ENCODE assay signal across 16 cellular contexts in genomic region chr18:43936176-43936575, GRCh38.
"Had no signal": no experiment of that assay in that cellular context is flagged by ENCODE, and none has a peak within 500 bp of the region (broad histone marks: within the 10 kb centered on the region; RNA-seq: fewer than 3 reads in every experiment).

No MANE protein-coding gene starts in this region.

- H2AFZ ChIP-seq: neural progenitor cell had no signal

- H3K4me2 ChIP-seq: neural progenitor cell had no signal

- H3K9me3 ChIP-seq: lower lobe of right lung, mucosa of descending colon, prostate gland, right atrium auricular region, sigmoid colon, thoracic aorta, tibial nerve, upper lobe of left lung had no signal

- H3K4me1 ChIP-seq: lower lobe of right lung, neural progenitor cell, prostate gland, right atrium auricular region, upper lobe of left lung had no signal

- H3K27ac ChIP-seq: dorsolateral prefrontal cortex, lower lobe of right lung, neural progenitor cell, right atrium auricular region, sigmoid colon, thoracic aorta, tibial nerve, upper lobe of left lung had no signal

- H3K4me3 ChIP-seq: dorsolateral prefrontal cortex, lower lobe of right lung, mucosa of descending colon, neural progenitor cell, prostate gland, right atrium auricular region, sigmoid colon, thoracic aorta, tibial nerve, upper lobe of left lung had no signal

- H3K9ac ChIP-seq: neural progenitor cell had no signal

- DNase-seq: dorsolateral prefrontal cortex; effector CD4-positive, alpha-beta T cell; left ventricle myocardium superior; lower lobe of right lung; mucosa of descending colon; naive B cell; sigmoid colon; stimulated activated CD4-positive, alpha-beta T cell treated with anti-CD3 and anti-CD28 coated beads, Interleukin-2, amount 100 ng/mL, for 24 hours; stimulated activated CD4-positive, alpha-beta T cell treated with anti-CD3 and anti-CD28 coated beads, Interleukin-4, amount 100 ng/mL, for 4 hours; stimulated activated naive CD8-positive, alpha-beta T cell treated with anti-CD3 and anti-CD28 coated beads, Interleukin-15, Interleukin-2, amounts not matched to agents 100 U/mL and 50 U/mL, for 24 hours; upper lobe of left lung had no signal

- H3K27me3 ChIP-seq: dorsolateral prefrontal cortex, neural progenitor cell, right atrium auricular region, sigmoid colon, tibial nerve, upper lobe of left lung had no signal

- H3K36me3 ChIP-seq: lower lobe of right lung, neural progenitor cell, prostate gland, right atrium auricular region, sigmoid colon, thoracic aorta, tibial nerve, upper lobe of left lung had no signal
